In the genomic region with DNA sequence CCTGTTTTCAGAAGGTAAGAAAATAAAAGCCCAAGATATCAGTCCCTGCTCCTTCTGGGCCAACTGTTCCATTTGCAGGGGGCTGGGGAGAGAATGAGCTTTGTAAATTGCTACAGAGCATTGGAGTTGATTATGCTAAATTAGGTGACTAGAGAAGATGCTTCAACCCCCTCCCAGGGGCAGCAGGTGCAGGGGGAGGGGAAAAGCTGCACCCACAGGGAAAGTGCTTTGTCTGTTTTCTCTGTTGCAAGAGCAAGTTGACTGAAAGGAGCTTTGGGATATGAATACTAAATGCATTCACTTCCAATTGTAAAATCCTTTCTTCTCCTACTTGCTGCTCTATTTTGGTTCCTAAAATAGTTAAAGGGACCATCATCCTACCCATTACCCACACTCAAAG, we compare ENCODE assay signal across 24 cellular contexts. TPM values are rescaled to one million over a fixed set of nuclear protein-coding genes. Genes with fewer than 3 reads are reported as not detected.
DNase-seq lines count a peak whose midpoint lies in the region; ATAC-seq, FAIRE-seq and TF ChIP-seq lines count a peak whose summit lies in the region.
"Had no signal": no experiment of that assay in that cellular context is flagged by ENCODE, and none has a peak within 500 bp of the region (broad histone marks: within the 10 kb centered on the region; RNA-seq: fewer than 3 reads in every experiment).

No MANE protein-coding gene starts in this region.

- no peaks in the 10 kb centered on the region for H3K79me2 ChIP-seq in HepG2 (ENCODE audit: insufficient read depth, low read length)

- H3K36me3 ChIP-seq in HepG2 (replicated peaks in 1 of 2; ENCODE audit: control insufficient read depth in 1 of 2, insufficient read depth in 2 of 2, low read length in 2 of 2) = no peaks in the 10 kb centered on the region
- no peaks in the 10 kb centered on the region for H3K36me3 ChIP-seq in right lobe of liver
- no peaks in the 10 kb centered on the region for H3K36me3 ChIP-seq in iPS-20b (ENCODE audit: insufficient read depth, low read depth, low read length)
- no peaks in the 10 kb centered on the region for H3K36me3 ChIP-seq in naive thymus-derived CD4-positive, alpha-beta T cell (ENCODE audit: control insufficient read depth in 2 of 3, insufficient read depth in 3 of 3, low read length in 3 of 3)
- H3K36me3 ChIP-seq: BLaER1 treated with 17β-estradiol and CSF1 and Interleukin-3, amounts not matched to agents 10 nM and 100 nM; MG63 had no signal

- CTCF ChIA-PET in HepG2 (lab: Yijun Ruan, JAX; ENCODE audit: low intra/inter-chr PET ratio, low total read pairs) = interaction anchor here (2.3 to 4.4 kb wide), 2 partner anchors 31 to 37 kb away, joined by 7 to 29 read pairs; no protein-coding TSS in a partner anchor
- CTCF ChIA-PET in naive thymus-derived CD4-positive, alpha-beta T cell (lab: Charles Lee) = interaction anchor here (4.6 kb wide), 1 partner anchor 37 kb away, joined by 71 read pairs; no protein-coding TSS in a partner anchor

- no peak for DNase-seq in HepG2 (ENCODE audit: low spot score)
- no peak for DNase-seq in right lobe of liver
- no peak for DNase-seq in naive thymus-derived CD4-positive, alpha-beta T cell
- no peak for DNase-seq in effector CD8-positive, alpha-beta T cell (lab: John Stamatoyannopoulos, UW)
- DNase-seq: Calu3; CD8-positive, alpha-beta T cell; Kasumi-1; MG63; NCI-H1048; NCI-H1694; NCI-H2081 treated with DMSO at 0.1 percent for 48 hours; NCI-H748 treated with DMSO at 0.1 percent for 48 hours; RPMI8226; T-helper 1 cell had no signal

- H3K4me3 ChIP-seq in HepG2 (replicated peaks in 1 of 3; ENCODE audit: insufficient read depth in 1 of 3, low read depth in 2 of 3, low read length in 3 of 3) (no peak overlapping the region), right lobe of liver (no peak overlapping the region), iPS-20b (ENCODE audit: low read length) (no peak overlapping the region; the same call in 1 of the 2 replicates)
- H3K4me3 ChIP-seq in naive thymus-derived CD4-positive, alpha-beta T cell (ENCODE audit: low read length) = no peak overlapping the region
- H3K4me3 ChIP-seq: BLaER1 treated with 17β-estradiol and CSF1 and Interleukin-3, amounts not matched to agents 10 nM and 100 nM; GM12878; GM23248; MG63 had no signal

- intact Hi-C loops in HepG2 (cut with micrococcal nuclease; ENCODE audit: unreplicated experiment) = no loop called here
- intact Hi-C loops in right lobe of liver (cut with DNase I) = no loop called here
- intact Hi-C loops in naive thymus-derived CD4-positive, alpha-beta T cell (cut with micrococcal nuclease) = no loop called here

- H4K20me1 ChIP-seq in HepG2 (ENCODE audit: insufficient read depth, low read length) = no peaks in the 10 kb centered on the region
- H4K20me1 ChIP-seq: BLaER1 treated with 17β-estradiol and CSF1 and Interleukin-3, amounts not matched to agents 10 nM and 100 nM had no signal

- no TSS peak for BruUV-seq in HepG2 (replicated peaks; lab: Mats Ljungman, UMichigan)

- H3K9me3 Mint-ChIP-seq in brain = no peaks in the 10 kb centered on the region
- H3K9me3 Mint-ChIP-seq in naive thymus-derived CD4-positive, alpha-beta T cell = peaks cover 0 to 2% (median 0%) of the 10 kb centered on the region in 11 donors
- H3K9me3 Mint-ChIP-seq: CD8-positive, alpha-beta T cell had no signal

- POLR2A ChIA-PET in HepG2 (lab: Yijun Ruan, JAX) = interaction anchor here (1.0 kb wide), 1 partner anchor 32 kb away, joined by 5 read pairs; no protein-coding TSS in a partner anchor
- POLR2A ChIA-PET in naive thymus-derived CD4-positive, alpha-beta T cell (lab: Charles Lee) = interaction anchor here (0.6 kb wide), 1 partner anchor 247 kb away, joined by 3 read pairs; no protein-coding TSS in a partner anchor

- H3K4me1 Mint-ChIP-seq in brain = peaks cover 33% of the 10 kb centered on the region
- H3K4me1 Mint-ChIP-seq in naive thymus-derived CD4-positive, alpha-beta T cell = peaks cover 7 to 16% (median 12%) of the 10 kb centered on the region in 7 donors

- no peak overlapping the region for H2AFZ ChIP-seq in HepG2 (ENCODE audit: low read length)
- H2AFZ ChIP-seq: GM23248 had no signal

- H3K4me1 ChIP-seq in HepG2 (ENCODE audit: insufficient read depth, low read length) (peaks cover 97% of the 10 kb centered on the region), right lobe of liver (peaks cover 0 to 14% (median 0%) of the 10 kb centered on the region in 4 donors), iPS-20b (ENCODE audit: insufficient read depth, low read length) (peaks cover 19% of the 10 kb centered on the region)
- H3K4me1 ChIP-seq in naive thymus-derived CD4-positive, alpha-beta T cell (ENCODE audit: control insufficient read depth in 2 of 2, insufficient read depth in 2 of 2, low read length in 2 of 2) = peaks cover 0 to 8% of the 10 kb centered on the region in 2 donors

- H3K27ac Mint-ChIP-seq in brain = peak overlapping the region; percentile 13 to 84 (median 50)
- no peak overlapping the region for H3K27ac Mint-ChIP-seq in naive thymus-derived CD4-positive, alpha-beta T cell
- H3K27ac Mint-ChIP-seq: CD8-positive, alpha-beta T cell had no signal

- H3K36me3 Mint-ChIP-seq in brain = no peaks in the 10 kb centered on the region
- H3K36me3 Mint-ChIP-seq in naive thymus-derived CD4-positive, alpha-beta T cell = peaks cover 0 to 4% (median 0%) of the 10 kb centered on the region in 5 donors
- H3K36me3 Mint-ChIP-seq: CD8-positive, alpha-beta T cell had no signal

- FAIRE-seq in HepG2 (lab: Jason Lieb, UNC) = peak; percentile 8
- FAIRE-seq: GM12878, GM19239, HTR-8/SVneo had no signal

- H3K9me3 ChIP-seq in HepG2 (ENCODE audit: low read length) = no peaks in the 10 kb centered on the region
- no peaks in the 10 kb centered on the region for H3K9me3 ChIP-seq in right lobe of liver
- no peaks in the 10 kb centered on the region for H3K9me3 ChIP-seq in iPS-20b (ENCODE audit: insufficient read depth, low read depth, low read length)
- no peaks in the 10 kb centered on the region for H3K9me3 ChIP-seq in naive thymus-derived CD4-positive, alpha-beta T cell (ENCODE audit: control insufficient read depth in 2 of 3, low read length in 3 of 3)
- H3K9me3 ChIP-seq: BLaER1 treated with 17β-estradiol and CSF1 and Interleukin-3, amounts not matched to agents 10 nM and 100 nM; MG63 had no signal

- ATAC-seq in HepG2 (no peak), right lobe of liver (no peak), HG02588 (IDR thresholded peaks at IDR 0.05; ENCODE audit: unreplicated experiment) (no peak)
- ATAC-seq in naive thymus-derived CD4-positive, alpha-beta T cell = no peak
- ATAC-seq: CD8-positive, alpha-beta T cell; GM12878 had no signal

- peaks cover 7% of the 10 kb centered on the region for H3K27me3 Mint-ChIP-seq in brain
- H3K27me3 Mint-ChIP-seq in naive thymus-derived CD4-positive, alpha-beta T cell = peaks cover 0 to 37% (median 18%) of the 10 kb centered on the region in 5 donors

- no peak overlapping the region for H3K9ac ChIP-seq in HepG2 (ENCODE audit: insufficient read depth, low read depth, low read length)
- H3K9ac ChIP-seq in iPS-20b (ENCODE audit: low read depth, low read length) = peak overlapping the region; percentile 22; the same call in 1 of the 2 replicates
- H3K9ac ChIP-seq: BLaER1 treated with 17β-estradiol and CSF1 and Interleukin-3, amounts not matched to agents 10 nM and 100 nM; GM23248 had no signal

- peak overlapping the region in 2 of 5 experiments; percentile 0 to 12 for H3K4me3 Mint-ChIP-seq in brain
- H3K4me3 Mint-ChIP-seq in naive thymus-derived CD4-positive, alpha-beta T cell = no peak overlapping the region
- H3K4me3 Mint-ChIP-seq: CD8-positive, alpha-beta T cell had no signal

- TF ChIP-seq POLR2A in HepG2 (IDR thresholded peaks at IDR 0.05; ENCODE audit: insufficient read depth in 1 of 2, low read depth in 2 of 2, low read length in 2 of 2) (no peak), right lobe of liver (IDR thresholded peaks at IDR 0.05) (no peak)

- H3K4me2 ChIP-seq in HepG2 (ENCODE audit: low read depth, low read length) = no peak overlapping the region; the same call in 1 of the 2 replicates
- H3K4me2 ChIP-seq: BLaER1 treated with 17β-estradiol and CSF1 and Interleukin-3, amounts not matched to agents 10 nM and 100 nM had no signal

- no peak for TF ChIP-seq EP300 in HepG2 (IDR thresholded peaks at IDR 0.05; ENCODE audit: low read depth in 2 of 2, low read length in 2 of 2)
- no peak for TF ChIP-seq EP300 in HepG2 (CRISPR knock-in tag; IDR thresholded peaks at IDR 0.05; ENCODE audit: borderline replicate concordance)

- H3K27ac ChIP-seq in HepG2 (ENCODE audit: extremely low read length, insufficient read depth, low read length) (no peak overlapping the region), right lobe of liver (no peak overlapping the region), iPS-20b (ENCODE audit: low read length) (no peak overlapping the region), temporal lobe (ENCODE audit: low read depth, low read length) (peak overlapping the region; percentile 80)
- no peak overlapping the region for H3K27ac ChIP-seq in naive thymus-derived CD4-positive, alpha-beta T cell (ENCODE audit: low read depth, low read length)
- H3K27ac ChIP-seq: BLaER1 treated with 17β-estradiol and CSF1 and Interleukin-3, amounts not matched to agents 10 nM and 100 nM; GM23248 had no signal

- TF ChIP-seq RAD21 in HepG2 (CRISPR knock-in tag; IDR thresholded peaks at IDR 0.05) = no peak

- TF ChIP-seq CTCF in HepG2 (CRISPR knock-in tag; IDR thresholded peaks at IDR 0.05) (no peak), right lobe of liver (IDR thresholded peaks at IDR 0.05) (no peak), brain (conservative IDR thresholded peaks at IDR 0.05) (no peak)

- H3K27me3 ChIP-seq in HepG2 (ENCODE audit: control insufficient read depth in 1 of 2, insufficient read depth in 2 of 2, low read length in 2 of 2) (no peaks in the 10 kb centered on the region), right lobe of liver (no peaks in the 10 kb centered on the region), iPS-20b (ENCODE audit: insufficient read depth, low read length) (peaks cover 16% of the 10 kb centered on the region)
- H3K27me3 ChIP-seq in naive thymus-derived CD4-positive, alpha-beta T cell (ENCODE audit: control insufficient read depth in 2 of 2, insufficient read depth in 2 of 2, low read length in 2 of 2) = no peaks in the 10 kb centered on the region
- H3K27me3 ChIP-seq: BLaER1 treated with 17β-estradiol and CSF1 and Interleukin-3, amounts not matched to agents 10 nM and 100 nM had no signal

- in situ Hi-C loops in HepG2 (cut with HindIII; ENCODE audit: extremely low pct_ligation_motif_present, low pct_unique_long_range_greater_than_20kb) = loop anchor here (5.0 kb wide), 1 partner anchor 34 kb away; the partner anchor contains the start of gene KCNJ9

RNA-seq across cellular contexts. Expression of gene PIGM, which starts 16.5 kb away (rescaled TPM):
- total RNA-seq in HepG2 (2016; rRNA removed; fragmentation: Illumina TruSeq; extraction: Trizol) (2.9 and 4.6 TPM in 2 replicates), right lobe of liver (1 to 10 TPM; 3.3 to 4.7 (median 3.9) TPM), temporal lobe (5.9 TPM)
- total RNA-seq in HepG2 (2016; cell fraction: cytosol; rRNA removed; fragmentation: Illumina TruSeq; extraction: Trizol; ENCODE audit: low read depth) = 0.53 and 0.61 TPM in 2 replicates
- total RNA-seq in HepG2 (2016; cell fraction: insoluble cytoplasmic fraction; rRNA removed; fragmentation: Illumina TruSeq; extraction: Trizol) = 2.7 and 4.5 TPM in 2 replicates
- total RNA-seq in HepG2 (2016; cell fraction: membrane; rRNA removed; fragmentation: Illumina TruSeq; extraction: Trizol) = 1.7 and 2.0 TPM in 2 replicates
- total RNA-seq in HepG2 (2016; cell fraction: nucleus; rRNA removed; fragmentation: Illumina TruSeq; extraction: Trizol) = 4.9 and 5.7 TPM in 2 replicates
- polyA plus RNA-seq in HepG2 (2011; rRNA removed) (3.4 TPM in 2 replicates), brain (ENCODE audit: insufficient read depth, low read depth, low replicate concordance) (3.1 TPM)
- 2.0 and 2.9 TPM in 2 replicates for polyA plus RNA-seq in HepG2 (2011; cell fraction: cytosol; rRNA removed)
- polyA plus RNA-seq in HepG2 (2011; cell fraction: nucleus; rRNA removed) = 2.3 and 3.2 TPM in 2 replicates
- polyA plus RNA-seq in HepG2 (2012) = 3.1 and 4.0 TPM in 2 replicates
- 0.49 and 0.60 TPM in 2 replicates for polyA plus RNA-seq in HepG2 (2016; cell fraction: cytosol; fragmentation: Illumina TruSeq; extraction: Trizol; ENCODE audit: low read depth)
- 3.1 and 3.3 TPM in 2 replicates for polyA plus RNA-seq in HepG2 (2016; cell fraction: insoluble cytoplasmic fraction; fragmentation: Illumina TruSeq; extraction: Trizol; ENCODE audit: low read depth)
- polyA plus RNA-seq in HepG2 (2016; cell fraction: membrane; fragmentation: Illumina TruSeq; extraction: Trizol; ENCODE audit: low read depth) = 1.3 and 1.6 TPM in 2 replicates
- 7.6 and 8.5 TPM in 2 replicates for polyA plus RNA-seq in HepG2 (2016; cell fraction: nucleus; fragmentation: Illumina TruSeq; extraction: Trizol; ENCODE audit: insufficient read depth, low read depth)
- polyA minus RNA-seq in HepG2 (2011; rRNA and poly(A)+ RNA removed; ENCODE audit: low replicate concordance) = 0.89 and 4.2 TPM in 2 replicates
- polyA minus RNA-seq in HepG2 (2011; cell fraction: cytosol; rRNA and poly(A)+ RNA removed) = 2.1 and 2.4 TPM in 2 replicates
- polyA minus RNA-seq in HepG2 (2011; cell fraction: nucleus; rRNA and poly(A)+ RNA removed) = 4.0 and 5.3 TPM in 2 replicates
- total RNA-seq in naive thymus-derived CD4-positive, alpha-beta T cell = 10 to 100 TPM in 2 of 5 experiments, 1 to 10 TPM in 3; 4.0 to 11.4 (median 7.0) TPM
- 1 to 10 TPM; 4.1 to 5.0 TPM for polyA plus RNA-seq in naive thymus-derived CD4-positive, alpha-beta T cell

RNA-seq across cellular contexts. Expression of gene KCNJ10, which starts 21.6 kb away (rescaled TPM):
- total RNA-seq in HepG2 (2016; rRNA removed; fragmentation: Illumina TruSeq; extraction: Trizol) (4.1 and 4.4 TPM in 2 replicates), right lobe of liver (1 to 10 TPM in 2 of 6 experiments, under 1 TPM in 3, not detected in 1; 0.23 to 3.1 (median 0.31) TPM), temporal lobe (5.9 TPM)
- 1.3 and 1.6 TPM in 2 replicates for total RNA-seq in HepG2 (2016; cell fraction: cytosol; rRNA removed; fragmentation: Illumina TruSeq; extraction: Trizol; ENCODE audit: low read depth)
- total RNA-seq in HepG2 (2016; cell fraction: insoluble cytoplasmic fraction; rRNA removed; fragmentation: Illumina TruSeq; extraction: Trizol) = 3.2 and 4.0 TPM in 2 replicates
- total RNA-seq in HepG2 (2016; cell fraction: membrane; rRNA removed; fragmentation: Illumina TruSeq; extraction: Trizol) = 3.8 and 4.4 TPM in 2 replicates
- 8.4 and 9.2 TPM in 2 replicates for total RNA-seq in HepG2 (2016; cell fraction: nucleus; rRNA removed; fragmentation: Illumina TruSeq; extraction: Trizol)
- polyA plus RNA-seq in HepG2 (2011; rRNA removed) (9.9 and 10.3 TPM in 2 replicates), brain (ENCODE audit: insufficient read depth, low read depth, low replicate concordance) (79.9 TPM)
- 5.4 and 7.7 TPM in 2 replicates for polyA plus RNA-seq in HepG2 (2011; cell fraction: cytosol; rRNA removed)
- polyA plus RNA-seq in HepG2 (2011; cell fraction: nucleus; rRNA removed) = 16.5 and 20.7 TPM in 2 replicates
- polyA plus RNA-seq in HepG2 (2012) = 3.2 and 4.8 TPM in 2 replicates
- 1.4 and 1.8 TPM in 2 replicates for polyA plus RNA-seq in HepG2 (2016; cell fraction: cytosol; fragmentation: Illumina TruSeq; extraction: Trizol; ENCODE audit: low read depth)
- polyA plus RNA-seq in HepG2 (2016; cell fraction: insoluble cytoplasmic fraction; fragmentation: Illumina TruSeq; extraction: Trizol; ENCODE audit: low read depth) = 6.3 and 7.5 TPM in 2 replicates
- 3.7 and 3.9 TPM in 2 replicates for polyA plus RNA-seq in HepG2 (2016; cell fraction: membrane; fragmentation: Illumina TruSeq; extraction: Trizol; ENCODE audit: low read depth)
- polyA plus RNA-seq in HepG2 (2016; cell fraction: nucleus; fragmentation: Illumina TruSeq; extraction: Trizol; ENCODE audit: insufficient read depth, low read depth) = 20.4 and 22.0 TPM in 2 replicates
- polyA minus RNA-seq in HepG2 (2011; rRNA and poly(A)+ RNA removed; ENCODE audit: low replicate concordance) = 34.8 TPM in 1 of 2 replicates, not detected in the other
- polyA minus RNA-seq in HepG2 (2011; cell fraction: cytosol; rRNA and poly(A)+ RNA removed) = 4.8 and 5.5 TPM in 2 replicates
- polyA minus RNA-seq in HepG2 (2011; cell fraction: nucleus; rRNA and poly(A)+ RNA removed) = 6.7 and 8.1 TPM in 2 replicates
- under 1 TPM in 1 of 5 experiments, not detected in 4; 0.32 TPM for total RNA-seq in naive thymus-derived CD4-positive, alpha-beta T cell
- polyA plus RNA-seq in naive thymus-derived CD4-positive, alpha-beta T cell = under 1 TPM in 1 of 2 donors, not detected in 1; 0.29 TPM
- total RNA-seq: Calu3; CD8-positive, alpha-beta T cell; GM23248; NCI-H460 had no signal
- polyA plus RNA-seq: GM23248 had no signal

RNA-seq across cellular contexts. Expression of gene KCNJ9, which starts 33.0 kb away (rescaled TPM):
- total RNA-seq in HepG2 (2016; rRNA removed; fragmentation: Illumina TruSeq; extraction: Trizol) (not detected in 2 replicates), right lobe of liver (not detected), temporal lobe (10.6 TPM)
- not detected in 2 replicates for total RNA-seq in HepG2 (2016; cell fraction: cytosol; rRNA removed; fragmentation: Illumina TruSeq; extraction: Trizol; ENCODE audit: low read depth)
- not detected in 2 replicates for total RNA-seq in HepG2 (2016; cell fraction: insoluble cytoplasmic fraction; rRNA removed; fragmentation: Illumina TruSeq; extraction: Trizol)
- total RNA-seq in HepG2 (2016; cell fraction: membrane; rRNA removed; fragmentation: Illumina TruSeq; extraction: Trizol) = not detected in 2 replicates
- not detected in 2 replicates for total RNA-seq in HepG2 (2016; cell fraction: nucleus; rRNA removed; fragmentation: Illumina TruSeq; extraction: Trizol)
- polyA plus RNA-seq in HepG2 (2011; rRNA removed) (not detected in 2 replicates), brain (ENCODE audit: insufficient read depth, low read depth, low replicate concordance) (19.0 TPM)
- polyA plus RNA-seq in HepG2 (2011; cell fraction: cytosol; rRNA removed) = 0.01 TPM in 1 of 2 replicates, not detected in the other
- 0.03 and 0.06 TPM in 2 replicates for polyA plus RNA-seq in HepG2 (2011; cell fraction: nucleus; rRNA removed)
- not detected in 2 replicates for polyA plus RNA-seq in HepG2 (2012)
- not detected in 2 replicates for polyA plus RNA-seq in HepG2 (2016; cell fraction: cytosol; fragmentation: Illumina TruSeq; extraction: Trizol; ENCODE audit: low read depth)
- polyA plus RNA-seq in HepG2 (2016; cell fraction: insoluble cytoplasmic fraction; fragmentation: Illumina TruSeq; extraction: Trizol; ENCODE audit: low read depth) = not detected in 2 replicates
- not detected in 2 replicates for polyA plus RNA-seq in HepG2 (2016; cell fraction: membrane; fragmentation: Illumina TruSeq; extraction: Trizol; ENCODE audit: low read depth)
- polyA plus RNA-seq in HepG2 (2016; cell fraction: nucleus; fragmentation: Illumina TruSeq; extraction: Trizol; ENCODE audit: insufficient read depth, low read depth) = not detected in 2 replicates
- polyA minus RNA-seq in HepG2 (2011; rRNA and poly(A)+ RNA removed; ENCODE audit: low replicate concordance) = not detected in 2 replicates
- not detected in 2 replicates for polyA minus RNA-seq in HepG2 (2011; cell fraction: cytosol; rRNA and poly(A)+ RNA removed)
- not detected in 2 replicates for polyA minus RNA-seq in HepG2 (2011; cell fraction: nucleus; rRNA and poly(A)+ RNA removed)
- total RNA-seq in naive thymus-derived CD4-positive, alpha-beta T cell = not detected
- polyA plus RNA-seq in naive thymus-derived CD4-positive, alpha-beta T cell = under 1 TPM; 0.06 to 0.08 TPM
- total RNA-seq: Calu3; CD8-positive, alpha-beta T cell; GM12878; GM23248; NCI-H460 had no signal
- polyA plus RNA-seq: GM23248 had no signal

RNA-seq across cellular contexts. Expression of gene IGSF8, which starts 50.1 kb away (rescaled TPM):
- total RNA-seq in HepG2 (2016; rRNA removed; fragmentation: Illumina TruSeq; extraction: Trizol) = 8.0 and 24.0 TPM in 2 replicates
- 1.8 and 1.9 TPM in 2 replicates for total RNA-seq in HepG2 (2016; cell fraction: cytosol; rRNA removed; fragmentation: Illumina TruSeq; extraction: Trizol; ENCODE audit: low read depth)
- 7.7 and 25.9 TPM in 2 replicates for total RNA-seq in HepG2 (2016; cell fraction: insoluble cytoplasmic fraction; rRNA removed; fragmentation: Illumina TruSeq; extraction: Trizol)
- 3.4 and 4.0 TPM in 2 replicates for total RNA-seq in HepG2 (2016; cell fraction: membrane; rRNA removed; fragmentation: Illumina TruSeq; extraction: Trizol)
- total RNA-seq in HepG2 (2016; cell fraction: nucleus; rRNA removed; fragmentation: Illumina TruSeq; extraction: Trizol) = 24.1 and 29.5 TPM in 2 replicates
- polyA plus RNA-seq in HepG2 (2011; rRNA removed) = 41.0 and 52.1 TPM in 2 replicates
- 36.7 and 58.5 TPM in 2 replicates for polyA plus RNA-seq in HepG2 (2011; cell fraction: cytosol; rRNA removed)
- polyA plus RNA-seq in HepG2 (2011; cell fraction: nucleus; rRNA removed) = 81.8 and 93.4 TPM in 2 replicates
- 24.4 and 32.1 TPM in 2 replicates for polyA plus RNA-seq in HepG2 (2012)
- polyA plus RNA-seq in HepG2 (2016; cell fraction: cytosol; fragmentation: Illumina TruSeq; extraction: Trizol; ENCODE audit: low read depth) = 1.6 and 1.8 TPM in 2 replicates
- polyA plus RNA-seq in HepG2 (2016; cell fraction: insoluble cytoplasmic fraction; fragmentation: Illumina TruSeq; extraction: Trizol; ENCODE audit: low read depth) = 7.6 and 8.9 TPM in 2 replicates
- polyA plus RNA-seq in HepG2 (2016; cell fraction: membrane; fragmentation: Illumina TruSeq; extraction: Trizol; ENCODE audit: low read depth) = 2.6 and 3.2 TPM in 2 replicates
- polyA plus RNA-seq in HepG2 (2016; cell fraction: nucleus; fragmentation: Illumina TruSeq; extraction: Trizol; ENCODE audit: insufficient read depth, low read depth) = 46.1 TPM in 2 replicates
- polyA minus RNA-seq in HepG2 (2011; rRNA and poly(A)+ RNA removed; ENCODE audit: low replicate concordance) = 27.5 and 60.2 TPM in 2 replicates
- 25.5 and 26.7 TPM in 2 replicates for polyA minus RNA-seq in HepG2 (2011; cell fraction: cytosol; rRNA and poly(A)+ RNA removed)
- polyA minus RNA-seq in HepG2 (2011; cell fraction: nucleus; rRNA and poly(A)+ RNA removed) = 11.6 and 14.0 TPM in 2 replicates
- total RNA-seq in right lobe of liver = 10 to 100 TPM; 27.5 to 45.7 (median 29.4) TPM
- polyA plus RNA-seq in brain (ENCODE audit: insufficient read depth, low read depth, low replicate concordance) = 111 TPM
- total RNA-seq in temporal lobe = 43.5 TPM
- total RNA-seq in naive thymus-derived CD4-positive, alpha-beta T cell = 10 to 100 TPM; 31.9 to 68.7 (median 44.8) TPM
- polyA plus RNA-seq in naive thymus-derived CD4-positive, alpha-beta T cell = 10 to 100 TPM; 38.6 to 60.9 TPM

Comparison
In these comparisons a context has a peak if more than half of its experiments do, and no peak if none do; other contexts are left out.
1. H3K27ac Mint-ChIP-seq: peak in brain (5 of 5); none in naive thymus-derived CD4-positive, alpha-beta T cell (0 of 9).
2. RNA of gene KCNJ9, which starts 33.0 kb away (total RNA-seq): 10.6 TPM in temporal lobe (single experiment); not detected in HepG2, not detected in right lobe of liver and not detected in naive thymus-derived CD4-positive, alpha-beta T cell; every median in the first group is over 10 times any median in the second.